ENCODE assay signal across 9 cellular contexts in the genomic region with DNA sequence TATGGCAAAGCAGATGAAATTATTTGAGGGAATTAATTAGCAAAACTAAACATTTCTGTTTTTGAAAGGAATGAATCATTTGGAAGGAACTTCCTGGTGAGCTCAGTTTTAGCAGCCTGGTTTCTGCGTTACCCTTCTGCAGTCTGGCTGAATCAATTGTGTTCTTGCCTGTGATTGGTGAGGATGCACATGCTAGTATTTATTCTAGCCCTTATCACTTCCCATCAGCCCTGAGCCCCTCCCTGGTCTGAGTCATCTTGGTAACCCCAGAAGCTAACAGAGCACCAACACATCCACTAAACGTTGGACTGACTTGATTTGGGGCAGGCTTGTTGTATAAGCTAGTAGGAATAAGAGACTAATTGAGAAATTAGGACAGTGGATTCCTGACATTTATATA. TPM values are rescaled to one million over a fixed set of nuclear protein-coding genes. Genes with fewer than 3 reads are reported as not detected.
DNase-seq lines count a peak whose midpoint lies in the region; ATAC-seq lines count a peak whose summit lies in the region.
"Had no signal": no experiment of that assay in that cellular context is flagged by ENCODE, and none has a peak within 500 bp of the region (broad histone marks: within the 10 kb centered on the region; RNA-seq: fewer than 3 reads in every experiment).

No MANE protein-coding gene starts in this region.

- H3K9me3 Mint-ChIP-seq in activated naive CD8-positive, alpha-beta T cell (ENCODE audit: low read depth): no peaks in the 10 kb centered on the region

- H3K4me3 Mint-ChIP-seq in activated naive CD8-positive, alpha-beta T cell: no peak overlapping the region

- peaks cover 20% of the 10 kb centered on the region for H3K4me1 Mint-ChIP-seq in activated naive CD8-positive, alpha-beta T cell (ENCODE audit: low read depth)

- H3K36me3 Mint-ChIP-seq in activated naive CD8-positive, alpha-beta T cell: peaks cover 2% of the 10 kb centered on the region
- H3K36me3 Mint-ChIP-seq: naive thymus-derived CD8-positive, alpha-beta T cell had no signal

- peak; percentile 61 for ATAC-seq in left ventricle myocardium superior
- ATAC-seq in HG03097 (IDR thresholded peaks at IDR 0.05; ENCODE audit: low FRiP score, unreplicated experiment): no peak
- ATAC-seq in HG03342 (IDR thresholded peaks at IDR 0.05; ENCODE audit: unreplicated experiment): no peak
- ATAC-seq: naive thymus-derived CD8-positive, alpha-beta T cell had no signal

- intact Hi-C loops in left ventricle myocardium superior (cut with micrococcal nuclease): no loop called here

- peaks cover 2% of the 10 kb centered on the region for H3K27me3 Mint-ChIP-seq in activated naive CD8-positive, alpha-beta T cell

- peak; percentile 91 for DNase-seq in GM04503 (ENCODE audit: low read depth)
- peak; percentile 40 for DNase-seq in NCI-H510A treated with DMSO at 0.1 percent for 48 hours (lab: John Stamatoyannopoulos, UW)
- no peak for DNase-seq in left ventricle myocardium superior
- peak; percentile 17 for DNase-seq in stimulated activated CD8-positive, alpha-beta memory T cell treated with anti-CD3 and anti-CD28 coated beads, Interleukin-15, amount 100 ng/mL, for 1 hour (ENCODE audit: low read depth)
- no peak for DNase-seq in NCI-H1105 (lab: John Stamatoyannopoulos, UW)

- peak overlapping the region; percentile 41 for H3K27ac Mint-ChIP-seq in activated naive CD8-positive, alpha-beta T cell

RNA-seq across cellular contexts. Expression of gene TJP2, which starts 6.6 kb away (rescaled TPM):
- 123 TPM for total RNA-seq in left ventricle myocardium superior

Comparison
In these comparisons a context has a peak if more than half of its experiments do, and no peak if none do; other contexts are left out.
1. DNase-seq: peak in GM04503 (single experiment), NCI-H510A treated with DMSO at 0.1 percent for 48 hours (single experiment) and stimulated activated CD8-positive, alpha-beta memory T cell treated with anti-CD3 and anti-CD28 coated beads, Interleukin-15, amount 100 ng/mL, for 1 hour (single experiment); none in left ventricle myocardium superior (single experiment) and NCI-H1105 (single experiment).